Comparison of ENCODE assay signal across 8 cellular contexts in the genomic region with DNA sequence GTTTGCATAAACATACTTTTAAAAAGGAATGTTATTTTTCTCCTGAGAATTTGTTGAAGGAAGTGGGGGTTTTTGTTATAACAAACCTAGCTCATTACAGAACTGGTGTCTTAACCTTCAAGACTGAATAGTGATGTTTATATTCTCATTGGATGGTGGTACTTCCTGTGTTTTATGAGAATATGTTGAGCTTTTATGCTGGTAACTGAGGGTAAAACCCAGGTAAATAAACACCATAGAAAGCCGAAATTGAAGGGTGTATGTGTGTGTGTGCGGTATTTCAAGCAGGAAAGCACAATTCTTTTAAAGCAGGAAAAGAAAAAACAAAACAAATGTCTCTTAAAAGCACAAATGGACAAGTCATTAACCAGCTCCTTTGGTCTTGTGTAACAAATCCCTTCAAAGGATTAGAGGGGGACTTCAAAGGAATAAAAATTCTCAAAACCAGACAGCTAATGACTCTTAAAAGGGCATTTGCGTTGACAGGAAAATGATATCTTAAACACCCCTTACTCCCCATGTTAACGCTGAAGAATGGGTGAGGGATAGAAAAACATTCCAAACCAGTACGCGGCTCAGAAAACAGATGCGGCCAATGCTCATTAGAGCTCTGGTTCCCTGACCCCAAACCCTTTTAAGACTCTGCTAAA. TPM values are rescaled to one million over a fixed set of nuclear protein-coding genes. Genes with fewer than 3 reads are reported as not detected.
DNase-seq lines count a peak whose midpoint lies in the region; ATAC-seq and TF ChIP-seq lines count a peak whose summit lies in the region.

No MANE protein-coding gene starts in this region.

- H3K27ac ChIP-seq in A673 (ENCODE audit: low read depth, low read length, poor library complexity, severe bottlenecking) (peak overlapping the region; percentile 70), HL-60 (replicated peaks) (peak overlapping the region; percentile 68)
- no peak overlapping the region for H3K27ac ChIP-seq in naive thymus-derived CD4-positive, alpha-beta T cell (ENCODE audit: low read depth, low read length)

- no peaks in the 10 kb centered on the region for H3K9me3 ChIP-seq in A673 (ENCODE audit: low read depth, low read length, poor library complexity, severe bottlenecking)
- H3K9me3 ChIP-seq in naive thymus-derived CD4-positive, alpha-beta T cell (ENCODE audit: control insufficient read depth in 2 of 3, low read length in 3 of 3) = no peaks in the 10 kb centered on the region

- no peak for ATAC-seq in naive thymus-derived CD4-positive, alpha-beta T cell

- peak; percentile 63 for DNase-seq in A673 (ENCODE audit: low spot score)
- DNase-seq in HL-60 (ENCODE audit: low read depth in 1 of 2, low spot score in 1 of 2) = no peak
- no peak for DNase-seq in chondrocyte (ENCODE audit: low spot score)
- DNase-seq in naive thymus-derived CD4-positive, alpha-beta T cell = no peak
- DNase-seq in activated CD8-positive, alpha-beta memory T cell treated with anti-CD3 and anti-CD28 coated beads for 24 hours = no peak
- no peak for DNase-seq in GM03348 (ENCODE audit: low spot score)
- no peak for DNase-seq in activated gamma-delta T cell treated with Interleukin-2 at 50 U/mL for 16 hours
- DNase-seq in GM13977 (ENCODE audit: low spot score) = no peak

- peaks cover 58% of the 10 kb centered on the region for H3K27me3 Mint-ChIP-seq in chondrocyte (ENCODE audit: low read depth)
- H3K27me3 Mint-ChIP-seq in naive thymus-derived CD4-positive, alpha-beta T cell = peaks cover 54 to 77% (median 57%) of the 10 kb centered on the region in 5 donors

- H3K27ac Mint-ChIP-seq in chondrocyte (ENCODE audit: unreplicated experiment) = no peak overlapping the region
- H3K27ac Mint-ChIP-seq in naive thymus-derived CD4-positive, alpha-beta T cell = no peak overlapping the region

- CTCF ChIA-PET in A673 (lab: Charles Lee) = interaction anchor here (1.1 to 1.7 kb wide), 5 partner anchors 60 to 306 kb away, joined by 3 to 6 read pairs (median 4); no protein-coding TSS in a partner anchor
- CTCF ChIA-PET in naive thymus-derived CD4-positive, alpha-beta T cell (lab: Charles Lee) = interaction anchor here (0.7 to 1.0 kb wide), 2 partner anchors 10 to 238 kb away, joined by 3 to 5 read pairs; no protein-coding TSS in a partner anchor

- H3K4me3 ChIP-seq in A673 (ENCODE audit: low read depth, low read length, poor library complexity, severe bottlenecking) (peak overlapping the region; percentile 76), HL-60 (replicated peaks; ENCODE audit: insufficient read depth, low read length) (peak overlapping the region; percentile 76)
- H3K4me3 ChIP-seq in naive thymus-derived CD4-positive, alpha-beta T cell (ENCODE audit: low read length) = no peak overlapping the region

- POLR2A ChIA-PET in A673 (lab: Charles Lee; ENCODE audit: low non-redundant PET) = interaction anchor here (0.6 kb wide), 1 partner anchor 17 kb away, joined by 3 read pairs; no protein-coding TSS in a partner anchor
- POLR2A ChIA-PET in naive thymus-derived CD4-positive, alpha-beta T cell (lab: Charles Lee) = interaction anchor here (0.6 kb wide), 1 partner anchor 22 kb away, joined by 3 read pairs; no protein-coding TSS in a partner anchor

- H3K27me3 ChIP-seq in A673 (replicated peaks; ENCODE audit: insufficient read depth, low read depth, low read length, poor library complexity) = no peaks in the 10 kb centered on the region
- H3K27me3 ChIP-seq in HL-60 (ENCODE audit: insufficient read depth, poor library complexity, severe bottlenecking) = no peaks in the 10 kb centered on the region
- peaks cover 0 to 18% of the 10 kb centered on the region in 2 donors for H3K27me3 ChIP-seq in naive thymus-derived CD4-positive, alpha-beta T cell (ENCODE audit: control insufficient read depth in 2 of 2, insufficient read depth in 2 of 2, low read length in 2 of 2)

- H3K9me3 Mint-ChIP-seq in chondrocyte (ENCODE audit: low read depth) = no peaks in the 10 kb centered on the region
- no peaks in the 10 kb centered on the region for H3K9me3 Mint-ChIP-seq in naive thymus-derived CD4-positive, alpha-beta T cell

- H3K36me3 ChIP-seq in A673 (ENCODE audit: insufficient read depth, low read length, poor library complexity, severe bottlenecking) = no peaks in the 10 kb centered on the region
- no peaks in the 10 kb centered on the region for H3K36me3 ChIP-seq in naive thymus-derived CD4-positive, alpha-beta T cell (ENCODE audit: control insufficient read depth in 2 of 3, insufficient read depth in 3 of 3, low read length in 3 of 3)

- TF ChIP-seq CTCF in A673 (conservative IDR thresholded peaks at IDR 0.05; ENCODE audit: low read depth, low read length) (no peak), HL-60 (IDR thresholded peaks at IDR 0.05; ENCODE audit: insufficient read depth, low read length) (no peak), chondrocyte (IDR thresholded peaks at IDR 0.05) (no peak), GM13977 (IDR thresholded peaks at IDR 0.05; ENCODE audit: extremely low read depth, insufficient read depth, missing control alignments) (no peak)

- no peaks in the 10 kb centered on the region for H3K36me3 Mint-ChIP-seq in chondrocyte (ENCODE audit: low read depth)
- H3K36me3 Mint-ChIP-seq in naive thymus-derived CD4-positive, alpha-beta T cell = no peaks in the 10 kb centered on the region

- H3K4me3 Mint-ChIP-seq in chondrocyte (ENCODE audit: unreplicated experiment) = peak overlapping the region; percentile 42
- H3K4me3 Mint-ChIP-seq in naive thymus-derived CD4-positive, alpha-beta T cell = peak overlapping the region; percentile 37 to 84 (median 69)

- in situ Hi-C loops in GM13977 (cut with MboI; ENCODE audit: low pct_unique_long_range_greater_than_20kb, low sequenced_read_pairs, unreplicated experiment) = no loop called here

- BruUV-seq in A673 (replicated peaks; lab: Mats Ljungman, UMichigan) = TSS peak; percentile 44

- intact Hi-C loops in A673 (cut with micrococcal nuclease; ENCODE audit: unreplicated experiment) = no loop called here
- intact Hi-C loops in naive thymus-derived CD4-positive, alpha-beta T cell (cut with micrococcal nuclease) = loop anchor here in 1 of 2 donors (2.0 to 10.0 kb wide), 2 partner anchors 25 to 187 kb away; a partner anchor contains a TSS

- H3K4me1 ChIP-seq in A673 (ENCODE audit: insufficient read depth, low read length, poor library complexity, severe bottlenecking) = peaks cover 50% of the 10 kb centered on the region
- peaks cover 0 to 7% of the 10 kb centered on the region in 2 donors for H3K4me1 ChIP-seq in naive thymus-derived CD4-positive, alpha-beta T cell (ENCODE audit: control insufficient read depth in 2 of 2, insufficient read depth in 2 of 2, low read length in 2 of 2)

- H3K4me1 Mint-ChIP-seq in chondrocyte (ENCODE audit: low read depth) = peaks cover 16% of the 10 kb centered on the region
- H3K4me1 Mint-ChIP-seq in naive thymus-derived CD4-positive, alpha-beta T cell = peaks cover 0 to 25% (median 12%) of the 10 kb centered on the region in 7 donors

RNA-seq across cellular contexts. Expression of a gene that starts 23.8 kb away (rescaled TPM):
- total RNA-seq in A673 (2021) (39.0 and 46.7 TPM in 2 replicates), chondrocyte (0.53 TPM in 1 of 3 replicates, not detected in the others)
- 10 to 100 TPM in 1 of 5 experiments, 1 to 10 TPM in 1, under 1 TPM in 2, not detected in 1; 0.73 to 40.4 (median 2.6) TPM for total RNA-seq in naive thymus-derived CD4-positive, alpha-beta T cell
- under 1 TPM in 1 of 2 donors, not detected in 1; 0.26 TPM for polyA plus RNA-seq in naive thymus-derived CD4-positive, alpha-beta T cell
